In genomic region chr16:1983544-1984346, GRCh38 we compare ENCODE assay signal across 8 cellular contexts. TPM values are rescaled to one million over a fixed set of nuclear protein-coding genes. Genes with fewer than 3 reads are reported as not detected.
DNase-seq lines count a peak whose midpoint lies in the region; ATAC-seq and TF ChIP-seq lines count a peak whose summit lies in the region.

TSS of gene GFER (plus strand) at chr16:1984193. CDS start at chr16:1984219, 26 bp downstream.

- peak within 1 kb of the TSS; percentile 87 for H3K4me3 Mint-ChIP-seq in Calu3 (ENCODE audit: low read depth, unreplicated experiment)
- peak within 1 kb of the TSS; percentile 80 for H3K4me3 Mint-ChIP-seq in activated CD8-positive, alpha-beta T cell treated with anti-CD3 and anti-CD28 coated beads, Interleukin-2, amount 10 ng/mL, durations not matched to agents 7 days and 5 days
- peak within 1 kb of the TSS; percentile 81 for H3K4me3 Mint-ChIP-seq in endodermal cell
- peak within 1 kb of the TSS; percentile 80 for H3K4me3 Mint-ChIP-seq in memory B cell

- H3K36me3 ChIP-seq in endodermal cell (ENCODE audit: control insufficient read depth, insufficient read depth, low read length), result peaks cover 23% of the 10 kb centered on the region

- peak within 1 kb of the TSS; percentile 87 for H3K27ac Mint-ChIP-seq in Calu3 (ENCODE audit: unreplicated experiment)
- peak within 1 kb of the TSS; percentile 32 for H3K27ac Mint-ChIP-seq in activated CD8-positive, alpha-beta T cell treated with anti-CD3 and anti-CD28 coated beads, Interleukin-2, amount 10 ng/mL, durations not matched to agents 7 days and 5 days
- peak within 1 kb of the TSS; percentile 89 for H3K27ac Mint-ChIP-seq in endodermal cell
- peak within 1 kb of the TSS; percentile 74 for H3K27ac Mint-ChIP-seq in memory B cell

- BruUV-seq in Calu3 (replicated peaks; lab: Mats Ljungman, UMichigan), result no TSS peak

- H3K27me3 Mint-ChIP-seq in Calu3 (ENCODE audit: unreplicated experiment) (no peaks in the 10 kb centered on the region), endodermal cell (ENCODE audit: insufficient read depth) (peaks cover 49% of the 10 kb centered on the region), memory B cell (peaks cover 9% of the 10 kb centered on the region)
- peaks cover 31% of the 10 kb centered on the region for H3K27me3 Mint-ChIP-seq in activated CD8-positive, alpha-beta T cell treated with anti-CD3 and anti-CD28 coated beads, Interleukin-2, amount 10 ng/mL, durations not matched to agents 7 days and 5 days (ENCODE audit: low read depth)

- peak; percentile 55 for TF ChIP-seq CTCF in Calu3 (IDR thresholded peaks at IDR 0.05; ENCODE audit: unreplicated experiment)
- peak; percentile 67 for TF ChIP-seq CTCF in endodermal cell (conservative IDR thresholded peaks at IDR 0.05)

- peak within 1 kb of the TSS; percentile 82 for H3K4me3 ChIP-seq in endodermal cell (ENCODE audit: low read length)

- ATAC-seq in GM19452 (IDR thresholded peaks at IDR 0.05; ENCODE audit: unreplicated experiment), result peak; percentile 66
- peak; percentile 62 for ATAC-seq in HG03558 (IDR thresholded peaks at IDR 0.05; ENCODE audit: extremely low read depth, unreplicated experiment)
- peak; percentile 88 for ATAC-seq in activated CD8-positive, alpha-beta T cell treated with anti-CD3 and anti-CD28 coated beads, Interleukin-2, amount 10 ng/mL, durations not matched to agents 7 days and 5 days
- ATAC-seq in memory B cell (ENCODE audit: low read depth), result peak; percentile 62

- H3K27ac ChIP-seq in endodermal cell (ENCODE audit: low read depth, low read length), result peak within 1 kb of the TSS; percentile 97

- WGBS in endodermal cell (ENCODE audit: insufficient coverage in 1 of 2, insufficient read length in 1 of 2), 2 experiments, result 0 to 1% methylated on average over 55 to 109 of the region's 109 CpGs

- peaks cover 89% of the 10 kb centered on the region for H3K36me3 Mint-ChIP-seq in Calu3 (ENCODE audit: insufficient read depth, unreplicated experiment)
- H3K36me3 Mint-ChIP-seq in activated CD8-positive, alpha-beta T cell treated with anti-CD3 and anti-CD28 coated beads, Interleukin-2, amount 10 ng/mL, durations not matched to agents 7 days and 5 days (ENCODE audit: low read depth), result peaks cover 18% of the 10 kb centered on the region
- H3K36me3 Mint-ChIP-seq in endodermal cell (ENCODE audit: low read depth), result peaks cover 10% of the 10 kb centered on the region
- H3K36me3 Mint-ChIP-seq in memory B cell, result peaks cover 12% of the 10 kb centered on the region

- H3K27me3 ChIP-seq in endodermal cell (ENCODE audit: control insufficient read depth, insufficient read depth, low read length, poor library complexity, severe bottlenecking), result peaks cover 56% of the 10 kb centered on the region

- intact Hi-C loops in Calu3 (cut with micrococcal nuclease; ENCODE audit: unreplicated experiment), result no loop called here

- peak; percentile 98 for DNase-seq in Calu3
- peak; percentile 95 for DNase-seq in NCI-H748 (lab: John Stamatoyannopoulos, UW; ENCODE audit: unreplicated experiment)
- DNase-seq in activated CD8-positive, alpha-beta T cell treated with anti-CD3 and anti-CD28 coated beads, Interleukin-2, amount 10 ng/mL, durations not matched to agents 7 days and 5 days, result peak; percentile 80
- peak; percentile 98 for DNase-seq in endodermal cell
- peak; percentile 53 to 74 for DNase-seq in memory B cell (ENCODE audit: low spot score in 2 of 2)
- DNase-seq in stimulated activated CD8-positive, alpha-beta memory T cell treated with anti-CD3 and anti-CD28 coated beads, Interleukin-7, amount 100 ng/mL, for 48 hours (ENCODE audit: extremely low read depth in 1 of 2, low read depth in 1 of 2), result peak; percentile 64 to 70

- CTCF ChIA-PET in Calu3 (lab: Charles Lee), result interaction anchor here (0.6 to 1.4 kb wide), 2 partner anchors 12 to 353 kb away, joined by 3 to 4 read pairs; partner anchors contain the start of gene TBL3
- CTCF ChIA-PET in activated CD8-positive, alpha-beta T cell treated with anti-CD3 and anti-CD28 coated beads, Interleukin-2, amount 10 ng/mL, durations not matched to agents 7 days and 5 days (lab: Charles Lee), result interaction anchor here (1.0 to 3.7 kb wide), 6 partner anchors 17 to 157 kb away, joined by 3 to 13 read pairs (median 4); partner anchors contain the start of genes MSRB1, RNF151 and RPS2

- H3K9me3 Mint-ChIP-seq in Calu3 (ENCODE audit: low read depth, unreplicated experiment), result no peaks in the 10 kb centered on the region
- H3K9me3 Mint-ChIP-seq in activated CD8-positive, alpha-beta T cell treated with anti-CD3 and anti-CD28 coated beads, Interleukin-2, amount 10 ng/mL, durations not matched to agents 7 days and 5 days (ENCODE audit: insufficient read depth), result no peaks in the 10 kb centered on the region
- no peaks in the 10 kb centered on the region for H3K9me3 Mint-ChIP-seq in endodermal cell
- H3K9me3 Mint-ChIP-seq in memory B cell, result no peaks in the 10 kb centered on the region

- H3K4me1 Mint-ChIP-seq in Calu3 (ENCODE audit: low read depth, unreplicated experiment), result peaks cover 31% of the 10 kb centered on the region
- H3K4me1 Mint-ChIP-seq in activated CD8-positive, alpha-beta T cell treated with anti-CD3 and anti-CD28 coated beads, Interleukin-2, amount 10 ng/mL, durations not matched to agents 7 days and 5 days (ENCODE audit: low read depth), result peaks cover 27% of the 10 kb centered on the region
- peaks cover 5% of the 10 kb centered on the region for H3K4me1 Mint-ChIP-seq in endodermal cell
- H3K4me1 Mint-ChIP-seq in memory B cell, result peaks cover 15% of the 10 kb centered on the region

- H3K9ac ChIP-seq in endodermal cell (ENCODE audit: extremely low read depth, low read length, poor library complexity, severe bottlenecking), result peak within 1 kb of the TSS; percentile 80

- no peaks in the 10 kb centered on the region for H3K9me3 ChIP-seq in endodermal cell (ENCODE audit: control insufficient read depth, low read length)

- POLR2A ChIA-PET in activated CD8-positive, alpha-beta T cell treated with anti-CD3 and anti-CD28 coated beads, Interleukin-2, amount 10 ng/mL, durations not matched to agents 7 days and 5 days (lab: Charles Lee), result interaction anchor here (0.6 to 2.7 kb wide), 5 partner anchors 8 to 172 kb away, joined by 3 to 24 read pairs (median 5); partner anchors contain the start of genes RPS2, TBL3 and TRAF7

- no peaks in the 10 kb centered on the region for H3K4me1 ChIP-seq in endodermal cell (ENCODE audit: control insufficient read depth, insufficient read depth, low read length)

RNA-seq across cellular contexts. Expression of gene GFER, which starts in this region (rescaled TPM):
- 40.8 and 43.5 TPM in 2 replicates for total RNA-seq in Calu3 (2022)
- total RNA-seq in activated CD8-positive, alpha-beta T cell treated with anti-CD3 and anti-CD28 coated beads, Interleukin-2, amount 10 ng/mL, durations not matched to agents 7 days and 5 days, result 10 to 100 TPM; 27.2 to 30.5 TPM
- 10 to 100 TPM; 40.3 to 45.5 TPM for total RNA-seq in endodermal cell
- 26.2 TPM for polyA plus RNA-seq in endodermal cell (2013, experiment 1 of 2)
- 27.4 TPM for polyA plus RNA-seq in endodermal cell (2013, experiment 2 of 2)

Comparison
In these comparisons a context has a peak if more than half of its experiments do, and no peak if none do; other contexts are left out.
1. Peak in every context shown above with its lines: DNase-seq, ATAC-seq, H3K4me3 ChIP-seq and H3K27ac ChIP-seq.
2. H3K27ac Mint-ChIP-seq: peak in every context shown above with its lines; median percentile 89 in endodermal cell; 87 in Calu3; 74 in memory B cell; 32 in activated CD8-positive, alpha-beta T cell treated with anti-CD3 and anti-CD28 coated beads, Interleukin-2, amount 10 ng/mL, durations not matched to agents 7 days and 5 days.